In genomic region chr7:105800442-105800841, GRCh38 we compare ENCODE assay signal across 14 cellular contexts.
DNase-seq lines count a peak whose midpoint lies in the region; ATAC-seq and TF ChIP-seq lines count a peak whose summit lies in the region.
"Had no signal": no experiment of that assay in that cellular context is flagged by ENCODE, and none has a peak within 500 bp of the region (broad histone marks: within the 10 kb centered on the region; RNA-seq: fewer than 3 reads in every experiment).

No MANE protein-coding gene starts in this region.

- no peaks in the 10 kb centered on the region for H3K27me3 ChIP-seq in brain microvascular endothelial cell (replicated peaks)
- H3K27me3 ChIP-seq: neutrophil had no signal

- peak overlapping the region; percentile 9 for H3K4me3 Mint-ChIP-seq in activated CD8-positive, alpha-beta memory T cell treated with anti-CD3 and anti-CD28 coated beads, Interleukin-2, amount 10 ng/mL, durations not matched to agents 7 days and 5 days
- H3K4me3 Mint-ChIP-seq in stimulated activated naive CD8-positive, alpha-beta T cell treated with anti-CD3 and anti-CD28 coated beads, Interleukin-15, Interleukin-2, amounts not matched to agents 100 ng/mL and 50 ng/mL, for 24 hours = peak overlapping the region; percentile 24
- no peak overlapping the region for H3K4me3 Mint-ChIP-seq in progenitor cell of endocrine pancreas (ENCODE audit: low read depth)

- H3K4me3 ChIP-seq in brain microvascular endothelial cell (ENCODE audit: low read depth, low read length) = no peak overlapping the region
- H3K4me3 ChIP-seq: SK-N-MC had no signal

- DNase-seq in activated CD8-positive, alpha-beta memory T cell treated with anti-CD3 and anti-CD28 coated beads, Interleukin-2, amount 10 ng/mL, durations not matched to agents 7 days and 5 days = peak; percentile 81
- DNase-seq in activated CD8-positive, alpha-beta memory T cell treated with anti-CD3 and anti-CD28 coated beads, Interleukin-2, amount 50 U/mL, for 4 hours = no peak
- DNase-seq in brain microvascular endothelial cell (peak; percentile 42), amniotic stem cell (lab: John Stamatoyannopoulos, UW) (no peak), progenitor cell of endocrine pancreas (ENCODE audit: low spot score, unreplicated experiment) (no peak), NCI-H69 (lab: John Stamatoyannopoulos, UW) (no peak)
- DNase-seq: cerebellar nuclear complex, left colon, NCI-H1092 treated with DMSO at 0.1 percent for 48 hours, NCI-H82 had no signal

- TF ChIP-seq CTCF in brain microvascular endothelial cell (IDR thresholded peaks at IDR 0.05; ENCODE audit: low read depth, low read length, missing control alignments) = no peak
- TF ChIP-seq CTCF in progenitor cell of endocrine pancreas (IDR thresholded peaks at IDR 0.05; ENCODE audit: unreplicated experiment) = no peak

- peaks cover 32% of the 10 kb centered on the region for H3K4me1 Mint-ChIP-seq in activated CD8-positive, alpha-beta memory T cell treated with anti-CD3 and anti-CD28 coated beads, Interleukin-2, amount 10 ng/mL, durations not matched to agents 7 days and 5 days
- peaks cover 52% of the 10 kb centered on the region for H3K4me1 Mint-ChIP-seq in stimulated activated naive CD8-positive, alpha-beta T cell treated with anti-CD3 and anti-CD28 coated beads, Interleukin-15, Interleukin-2, amounts not matched to agents 100 ng/mL and 50 ng/mL, for 24 hours (ENCODE audit: low read depth)
- H3K4me1 Mint-ChIP-seq in progenitor cell of endocrine pancreas (ENCODE audit: low read depth) = peaks cover 40% of the 10 kb centered on the region

- CTCF ChIA-PET in activated CD8-positive, alpha-beta memory T cell treated with anti-CD3 and anti-CD28 coated beads, Interleukin-2, amount 10 ng/mL, durations not matched to agents 7 days and 5 days (lab: Charles Lee) = interaction anchor here (0.6 to 2.5 kb wide), 7 partner anchors 9 to 77 kb away, joined by 3 to 8 read pairs (median 3); no protein-coding TSS in a partner anchor

- H3K27ac ChIP-seq in brain microvascular endothelial cell = no peak overlapping the region
- H3K27ac ChIP-seq: neutrophil, SK-N-MC had no signal

- no peaks in the 10 kb centered on the region for H3K36me3 ChIP-seq in brain microvascular endothelial cell (replicated peaks)
- H3K36me3 ChIP-seq: neutrophil had no signal

- H3K9me3 Mint-ChIP-seq in activated CD8-positive, alpha-beta memory T cell treated with anti-CD3 and anti-CD28 coated beads, Interleukin-2, amount 10 ng/mL, durations not matched to agents 7 days and 5 days (ENCODE audit: low read depth) = no peaks in the 10 kb centered on the region
- no peaks in the 10 kb centered on the region for H3K9me3 Mint-ChIP-seq in stimulated activated naive CD8-positive, alpha-beta T cell treated with anti-CD3 and anti-CD28 coated beads, Interleukin-15, Interleukin-2, amounts not matched to agents 100 ng/mL and 50 ng/mL, for 24 hours
- H3K9me3 Mint-ChIP-seq in progenitor cell of endocrine pancreas (ENCODE audit: low read depth) = no peaks in the 10 kb centered on the region

- peak; percentile 85 for ATAC-seq in activated CD8-positive, alpha-beta memory T cell treated with anti-CD3 and anti-CD28 coated beads, Interleukin-2, amount 10 ng/mL, durations not matched to agents 7 days and 5 days
- ATAC-seq in HG03045 (IDR thresholded peaks at IDR 0.05; ENCODE audit: unreplicated experiment) = peak; percentile 52
- ATAC-seq: left colon had no signal

- no peak overlapping the region for H3K27ac Mint-ChIP-seq in activated CD8-positive, alpha-beta memory T cell treated with anti-CD3 and anti-CD28 coated beads, Interleukin-2, amount 10 ng/mL, durations not matched to agents 7 days and 5 days
- H3K27ac Mint-ChIP-seq in stimulated activated naive CD8-positive, alpha-beta T cell treated with anti-CD3 and anti-CD28 coated beads, Interleukin-15, Interleukin-2, amounts not matched to agents 100 ng/mL and 50 ng/mL, for 24 hours = peak overlapping the region; percentile 12
- H3K27ac Mint-ChIP-seq in progenitor cell of endocrine pancreas = no peak overlapping the region

- peaks cover 16% of the 10 kb centered on the region for H3K27me3 Mint-ChIP-seq in activated CD8-positive, alpha-beta memory T cell treated with anti-CD3 and anti-CD28 coated beads, Interleukin-2, amount 10 ng/mL, durations not matched to agents 7 days and 5 days
- peaks cover 5% of the 10 kb centered on the region for H3K27me3 Mint-ChIP-seq in stimulated activated naive CD8-positive, alpha-beta T cell treated with anti-CD3 and anti-CD28 coated beads, Interleukin-15, Interleukin-2, amounts not matched to agents 100 ng/mL and 50 ng/mL, for 24 hours
- H3K27me3 Mint-ChIP-seq in progenitor cell of endocrine pancreas = peaks cover 68% of the 10 kb centered on the region

- H3K36me3 Mint-ChIP-seq in activated CD8-positive, alpha-beta memory T cell treated with anti-CD3 and anti-CD28 coated beads, Interleukin-2, amount 10 ng/mL, durations not matched to agents 7 days and 5 days = no peaks in the 10 kb centered on the region
- H3K36me3 Mint-ChIP-seq in stimulated activated naive CD8-positive, alpha-beta T cell treated with anti-CD3 and anti-CD28 coated beads, Interleukin-15, Interleukin-2, amounts not matched to agents 100 ng/mL and 50 ng/mL, for 24 hours (ENCODE audit: low read depth) = no peaks in the 10 kb centered on the region
- no peaks in the 10 kb centered on the region for H3K36me3 Mint-ChIP-seq in progenitor cell of endocrine pancreas (ENCODE audit: insufficient read depth)

- in situ Hi-C loops in brain microvascular endothelial cell (cut with HindIII; ENCODE audit: low pct_ligation_motif_present, low sequenced_read_pairs) = no loop called here

Comparison
In these comparisons a context has a peak if more than half of its experiments do, and no peak if none do; other contexts are left out.
1. DNase-seq: peak in activated CD8-positive, alpha-beta memory T cell treated with anti-CD3 and anti-CD28 coated beads, Interleukin-2, amount 10 ng/mL, durations not matched to agents 7 days and 5 days (single experiment) and brain microvascular endothelial cell (single experiment); none in activated CD8-positive, alpha-beta memory T cell treated with anti-CD3 and anti-CD28 coated beads, Interleukin-2, amount 50 U/mL, for 4 hours (single experiment), amniotic stem cell (single experiment), progenitor cell of endocrine pancreas (single experiment) and NCI-H69 (single experiment).